15 cellular contexts compared by ENCODE assay signal in the genomic region with DNA sequence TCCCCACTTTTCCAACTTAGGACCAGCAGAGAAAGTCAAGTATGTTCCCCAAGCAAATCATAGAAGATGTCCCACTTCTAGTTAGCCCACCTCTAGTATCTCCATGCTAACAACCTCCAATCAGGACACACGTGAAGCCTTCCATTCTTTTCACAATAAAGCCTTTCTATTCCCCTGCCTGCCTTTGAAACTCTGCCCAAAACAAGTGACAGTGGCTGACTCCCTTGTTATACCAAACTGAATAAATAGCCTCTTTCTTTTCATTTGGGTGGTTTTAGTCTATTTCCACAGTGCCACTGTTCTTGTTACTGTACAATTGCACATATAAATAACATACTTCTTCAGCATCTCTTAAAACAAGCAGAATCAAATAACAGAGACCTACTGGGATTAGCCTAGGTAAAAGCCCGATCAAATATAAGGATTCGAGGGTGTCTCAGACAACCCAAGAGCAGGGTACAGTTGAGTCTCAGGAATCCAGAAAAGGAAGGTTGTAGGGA.
DNase-seq lines count a peak whose midpoint lies in the region; ATAC-seq and TF ChIP-seq lines count a peak whose summit lies in the region.
"Had no signal": no experiment of that assay in that cellular context is flagged by ENCODE, and none has a peak within 500 bp of the region (broad histone marks: within the 10 kb centered on the region; RNA-seq: fewer than 3 reads in every experiment).

No MANE protein-coding gene starts in this region.

- TF ChIP-seq POLR2A in heart left ventricle (IDR thresholded peaks at IDR 0.05) = no peak

- H3K4me3 ChIP-seq in SJCRH30 = no peak overlapping the region
- no peak overlapping the region for H3K4me3 ChIP-seq in dorsolateral prefrontal cortex
- no peak overlapping the region for H3K4me3 ChIP-seq in heart left ventricle
- H3K4me3 ChIP-seq in psoas muscle = no peak overlapping the region
- H3K4me3 ChIP-seq: GM12878, GM23248 had no signal

- WGBS in heart left ventricle, 4 donors = 61 to 87% (median 81%) methylated on average over 2 to 3 of the region's 3 CpGs
- WGBS in psoas muscle, 3 donors = 29 to 85% (median 60%) methylated on average over 3 of the region's 3 CpGs

- POLR2A ChIA-PET in GM10248 (lab: Yijun Ruan, JAX) = no interaction called here

- intact Hi-C loops in dorsolateral prefrontal cortex (cut with DNase I) (loop anchor here in 1 of 2 donors (10.0 kb wide), 2 partner anchors 115 to 195 kb away; a partner anchor contains a TSS), heart left ventricle (cut with DNase I) (no loop called here), psoas muscle (cut with DNase I) (no loop called here)

- DNase-seq in SJCRH30 (no peak), dorsolateral prefrontal cortex (no peak), inferior parietal cortex (ENCODE audit: extremely low spot score) (peak; percentile 66), putamen (ENCODE audit: low spot score) (peak; percentile 47), NCI-H187 treated with DMSO at 0.1 percent for 48 hours (lab: John Stamatoyannopoulos, UW) (no peak), heart left ventricle (no peak), psoas muscle (no peak), GM10248 (ENCODE audit: extremely low spot score) (no peak)
- DNase-seq: ACHN; Calu3; CD4-positive, alpha-beta T cell; DMS 273 treated with DMSO at 0.1 percent for 48 hours; GM23248 had no signal

- TF ChIP-seq CTCF in dorsolateral prefrontal cortex (IDR thresholded peaks at IDR 0.05 in 54 of 56, conservative IDR thresholded peaks at IDR 0.05 in 2 of 56; ENCODE audit: low read depth in 1 of 56, partially characterized antibody in 56 of 56) (no peak), heart left ventricle (IDR thresholded peaks at IDR 0.05) (no peak), psoas muscle (IDR thresholded peaks at IDR 0.05) (no peak), GM10248 (IDR thresholded peaks at IDR 0.05; ENCODE audit: control extremely low read depth, extremely low read depth, low read depth, missing control alignments) (no peak)

- H3K27ac ChIP-seq in SJCRH30 (peak overlapping the region; percentile 87), dorsolateral prefrontal cortex (peak overlapping the region in 44 of 59 donors; percentile 16 to 93 (median 77)), heart left ventricle (no peak overlapping the region), psoas muscle (no peak overlapping the region)
- H3K27ac ChIP-seq: GM23248 had no signal

- CTCF ChIA-PET in GM10248 (lab: Yijun Ruan, JAX) = no interaction called here

- H3K9me3 ChIP-seq in SJCRH30 (replicated peaks) (no peaks in the 10 kb centered on the region), heart left ventricle (no peaks in the 10 kb centered on the region), psoas muscle (no peaks in the 10 kb centered on the region)

- H3K4me1 ChIP-seq in SJCRH30 (peaks cover 31% of the 10 kb centered on the region), heart left ventricle (no peaks in the 10 kb centered on the region), psoas muscle (no peaks in the 10 kb centered on the region)

- H3K27me3 ChIP-seq in SJCRH30 (no peaks in the 10 kb centered on the region), dorsolateral prefrontal cortex (no peaks in the 10 kb centered on the region), heart left ventricle (no peaks in the 10 kb centered on the region), psoas muscle (ENCODE audit: insufficient read depth in 3 of 3, low read length in 2 of 3) (no peaks in the 10 kb centered on the region)

- ATAC-seq in heart left ventricle (no peak), psoas muscle (no peak)
- ATAC-seq: GM12878, HCT116 had no signal

- no peaks in the 10 kb centered on the region for H3K36me3 ChIP-seq in SJCRH30
- H3K36me3 ChIP-seq in heart left ventricle = no peaks in the 10 kb centered on the region
- no peaks in the 10 kb centered on the region for H3K36me3 ChIP-seq in psoas muscle (ENCODE audit: insufficient read depth in 1 of 2, low read depth in 1 of 2)

Comparison
In these comparisons a context has a peak if more than half of its experiments do, and no peak if none do; other contexts are left out.
1. DNase-seq: peak in inferior parietal cortex (single experiment) and putamen (single experiment); none in SJCRH30 (0 of 2), dorsolateral prefrontal cortex (0 of 10), NCI-H187 treated with DMSO at 0.1 percent for 48 hours (single experiment), heart left ventricle (0 of 5), psoas muscle (0 of 2) and GM10248 (single experiment).
2. H3K27ac ChIP-seq: peak in SJCRH30 (single experiment) and dorsolateral prefrontal cortex (44 of 59); none in heart left ventricle (0 of 12) and psoas muscle (single experiment).